ENCODE assay signal across 8 cellular contexts in genomic region chr11:7512525-7513209, GRCh38. TPM values are rescaled to one million over a fixed set of nuclear protein-coding genes. Genes with fewer than 3 reads are reported as not detected.
A peak's percentile ranks its signal among the peaks of the same experiment; 100 is the strongest.
DNase-seq lines count a peak whose midpoint lies in the region; ATAC-seq, FAIRE-seq and TF ChIP-seq lines count a peak whose summit lies in the region.

No MANE protein-coding gene starts in this region.

- POLR2A ChIA-PET in K562 (lab: Yijun Ruan, JAX), result interaction anchor here (0.6 kb wide), 1 partner anchor 145 kb away, joined by 3 read pairs; no protein-coding TSS in a partner anchor

- 25% methylated on average over 17 of the region's 17 CpGs for WGBS in K562 (ENCODE audit: insufficient coverage, low coverage, missing lambda C conversion rate)
- WGBS in spleen, 5 donors, result 5 to 12% (median 11%) methylated on average over 16 to 17 of the region's 17 CpGs

- TF ChIP-seq CTCF in K562 (IDR thresholded peaks at IDR 0.05 in 2 of 3, conservative IDR thresholded peaks at IDR 0.05 in 1 of 3; ENCODE audit: insufficient read depth in 2 of 3, low read depth in 1 of 3, low read length in 3 of 3), result no peak
- TF ChIP-seq CTCF in spleen (IDR thresholded peaks at IDR 0.05 in 8 of 11, conservative IDR thresholded peaks at IDR 0.05 in 3 of 11), result peak in 3 of 11 experiments; percentile 31 to 34 (median 32)

- in situ Hi-C loops in K562 (cut with MboI), result no loop called here

- peak overlapping the region; percentile 80 for H3K4me2 ChIP-seq in K562 (ENCODE audit: insufficient read depth, low read length)

- BruUV-seq in K562 (replicated peaks; lab: Mats Ljungman, UMichigan), result no TSS peak

- no peak for TF ChIP-seq RAD21 in K562 (CRISPR knock-in tag; conservative IDR thresholded peaks at IDR 0.05 in 1 of 2, IDR thresholded peaks at IDR 0.05 in 1 of 2)

- intact Hi-C loops in K562 (cut with micrococcal nuclease) (loop anchor here (1.0 kb wide), 1 partner anchor 145 kb away; no protein-coding TSS in a partner anchor), spleen (cut with DNase I; ENCODE audit: low total_unique reads) (no loop called here)

- TF ChIP-seq POLR2A in K562 (conservative IDR thresholded peaks at IDR 0.05), result no peak
- TF ChIP-seq POLR2A in spleen (IDR thresholded peaks at IDR 0.05), result no peak

- H3K4me3 ChIP-seq in H7 (ENCODE audit: insufficient read depth, low read depth, low read length), result peak overlapping the region; percentile 77
- peak overlapping the region; percentile 70; the same call in 1 of the 2 replicates for H3K4me3 ChIP-seq in K562
- peak overlapping the region; percentile 58 to 87 (median 76) for H3K4me3 ChIP-seq in spleen

- H3K9ac ChIP-seq in K562 (ENCODE audit: insufficient read depth in 1 of 2, low read depth in 2 of 2, low read length in 2 of 2), result peak overlapping the region in 1 of 2 experiments; percentile 5; a peak in 1 of 4 replicates

- H3K4me1 ChIP-seq in K562 (replicated peaks in 1 of 2; ENCODE audit: control insufficient read depth in 2 of 2, insufficient read depth in 2 of 2, low read length in 2 of 2) (peaks cover 0 to 18% of the 10 kb centered on the region in 2 experiments; a peak in 3 of 5 replicates), spleen (peaks cover 20 to 65% (median 41%) of the 10 kb centered on the region in 6 donors)

- no peak for FAIRE-seq in K562 (lab: Jason Lieb, UNC)

- H2AFZ ChIP-seq in K562 (ENCODE audit: low read depth, low read length), result peak overlapping the region; percentile 93

- DNase-seq in NCI-H2196 (lab: John Stamatoyannopoulos, UW; ENCODE audit: unreplicated experiment) (peak; percentile 46), NCI-H2196 treated with DMSO at 0.1 percent for 48 hours (lab: John Stamatoyannopoulos, UW; ENCODE audit: unreplicated experiment) (no peak), H7 (peak; percentile 16), MV-4-11 (lab: John Stamatoyannopoulos, UW) (peak; percentile 94), K562 (ENCODE audit: extremely low read depth in 1 of 4, low spot score in 3 of 4) (peak in 2 of 4 experiments; percentile 10 to 15), inferior parietal cortex (ENCODE audit: extremely low spot score) (peak; percentile 39), spleen (peak; percentile 93), NCI-H2107 (lab: John Stamatoyannopoulos, UW) (no peak)

- H3K27me3 ChIP-seq in H7 (ENCODE audit: control insufficient read depth, insufficient read depth, low read length), result peaks cover 15% of the 10 kb centered on the region
- peaks cover 2 to 23% of the 10 kb centered on the region in 2 experiments; a peak in 4 of 5 replicates for H3K27me3 ChIP-seq in K562 (ENCODE audit: control insufficient read depth in 2 of 2, insufficient read depth in 2 of 2, low read length in 2 of 2)
- peaks cover 0 to 13% (median 9%) of the 10 kb centered on the region in 7 donors for H3K27me3 ChIP-seq in spleen (replicated peaks in 1 of 7)

- no peaks in the 10 kb centered on the region for H3K79me2 ChIP-seq in K562 (ENCODE audit: control insufficient read depth, insufficient read depth, low read length)

- CTCF ChIA-PET in K562 (lab: Yijun Ruan, JAX; ENCODE audit: low intra/inter-chr PET ratio), result interaction anchor here (0.7 kb wide), 1 partner anchor 176 kb away, joined by 3 read pairs; no protein-coding TSS in a partner anchor

- 0 out of 2 replicates have a peak, but pooled peaks cover 2% of the 10 kb centered on the region for H4K20me1 ChIP-seq in K562 (replicated peaks; ENCODE audit: control insufficient read depth, insufficient read depth, low read length)

- no peaks in the 10 kb centered on the region for H3K36me3 ChIP-seq in H7 (replicated peaks; ENCODE audit: control insufficient read depth, insufficient read depth, low read length)
- no peaks in the 10 kb centered on the region for H3K36me3 ChIP-seq in K562 (ENCODE audit: control insufficient read depth, insufficient read depth, low read length)
- no peaks in the 10 kb centered on the region for H3K36me3 ChIP-seq in spleen

- peak; percentile 3 for ATAC-seq in K562

- no peaks in the 10 kb centered on the region for H3K9me3 ChIP-seq in K562 (replicated peaks; ENCODE audit: control insufficient read depth, insufficient read depth, low read depth, low read length)
- H3K9me3 ChIP-seq in spleen, result no peaks in the 10 kb centered on the region

- TF ChIP-seq EP300 in K562 (IDR thresholded peaks at IDR 0.05; ENCODE audit: low read length), result no peak

- H3K27ac ChIP-seq in K562 (ENCODE audit: extremely low read depth, low read depth, low read length), result no peak overlapping the region
- H3K27ac ChIP-seq in spleen, result peak overlapping the region; percentile 83 to 94 (median 92)

- H3K9me1 ChIP-seq in K562 (ENCODE audit: control insufficient read depth, insufficient read depth, low read length), result no peaks in the 10 kb centered on the region

TF ChIP-seq in K562, 482 proteins besides CTCF, POLR2A, EP300 and RAD21 (continues in another document):
- no peak for TF ChIP-seq KDM4B (IDR thresholded peaks at IDR 0.05; ENCODE audit: borderline replicate concordance in 2 of 2, low read depth in 1 of 2)
- no peak for TF ChIP-seq POU5F1 (IDR thresholded peaks at IDR 0.05; ENCODE audit: borderline replicate concordance, low read depth, low read length, partially characterized antibody)
- no peak for TF ChIP-seq HMG20B (CRISPR knock-in tag; IDR thresholded peaks at IDR 0.05)
- TF ChIP-seq, protein P1, sequence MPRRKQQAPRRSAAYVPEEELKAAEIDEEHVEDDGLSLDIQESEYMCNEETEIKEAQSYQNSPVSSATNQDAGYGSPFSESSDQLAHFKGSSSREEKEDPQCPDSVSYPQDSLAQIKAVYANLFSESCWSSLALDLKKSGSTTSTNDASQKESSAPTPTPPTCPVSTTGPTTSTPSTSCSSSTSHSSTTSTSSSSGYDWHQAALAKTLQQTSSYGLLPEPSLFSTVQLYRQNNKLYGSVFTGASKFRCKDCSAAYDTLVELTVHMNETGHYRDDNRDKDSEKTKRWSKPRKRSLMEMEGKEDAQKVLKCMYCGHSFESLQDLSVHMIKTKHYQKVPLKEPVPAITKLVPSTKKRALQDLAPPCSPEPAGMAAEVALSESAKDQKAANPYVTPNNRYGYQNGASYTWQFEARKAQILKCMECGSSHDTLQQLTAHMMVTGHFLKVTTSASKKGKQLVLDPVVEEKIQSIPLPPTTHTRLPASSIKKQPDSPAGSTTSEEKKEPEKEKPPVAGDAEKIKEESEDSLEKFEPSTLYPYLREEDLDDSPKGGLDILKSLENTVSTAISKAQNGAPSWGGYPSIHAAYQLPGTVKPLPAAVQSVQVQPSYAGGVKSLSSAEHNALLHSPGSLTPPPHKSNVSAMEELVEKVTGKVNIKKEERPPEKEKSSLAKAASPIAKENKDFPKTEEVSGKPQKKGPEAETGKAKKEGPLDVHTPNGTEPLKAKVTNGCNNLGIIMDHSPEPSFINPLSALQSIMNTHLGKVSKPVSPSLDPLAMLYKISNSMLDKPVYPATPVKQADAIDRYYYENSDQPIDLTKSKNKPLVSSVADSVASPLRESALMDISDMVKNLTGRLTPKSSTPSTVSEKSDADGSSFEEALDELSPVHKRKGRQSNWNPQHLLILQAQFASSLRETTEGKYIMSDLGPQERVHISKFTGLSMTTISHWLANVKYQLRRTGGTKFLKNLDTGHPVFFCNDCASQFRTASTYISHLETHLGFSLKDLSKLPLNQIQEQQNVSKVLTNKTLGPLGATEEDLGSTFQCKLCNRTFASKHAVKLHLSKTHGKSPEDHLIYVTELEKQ (CRISPR knock-in tag; IDR thresholded peaks at IDR 0.05), result no peak
- TF ChIP-seq ZNF75A (CRISPR knock-in tag; IDR thresholded peaks at IDR 0.05), result no peak

RNA-seq across cellular contexts. Expression of gene PPFIBP2, which starts 1.1 kb away (rescaled TPM):
- 6.9 and 9.4 TPM in 2 replicates for total RNA-seq in H7 (2014; rRNA removed; shearing (Covaris generic))
- total RNA-seq in K562 (2011; cell fraction: chromatin; rRNA removed; ENCODE audit: low replicate concordance), result 4.6 and 6.7 TPM in 2 replicates
- 3.5 and 4.5 TPM in 2 replicates for total RNA-seq in K562 (2011; cell fraction: nucleolus; rRNA removed)
- 2.8 and 2.9 TPM in 2 replicates for total RNA-seq in K562 (2011; cell fraction: nucleoplasm; rRNA removed)
- total RNA-seq in K562 (2014; rRNA removed), result 0.68 and 2.1 TPM in 2 replicates
- total RNA-seq in K562 (2014; rRNA removed; fragmentation: Illumina TruSeq; extraction: Trizol), result 1.3 and 1.9 TPM in 2 replicates
- 2.7 TPM in 2 replicates for total RNA-seq in K562 (2015; rRNA removed; fragmentation: Illumina TruSeq; extraction: Trizol)
- 1.2 and 2.4 TPM in 2 replicates for total RNA-seq in K562 (2021)
- 0.79 and 2.4 TPM in 2 replicates for polyA plus RNA-seq in K562 (2011; rRNA removed)
- polyA plus RNA-seq in K562 (2011; cell fraction: cytosol; rRNA removed), result 1.1 and 2.1 TPM in 2 replicates
- polyA plus RNA-seq in K562 (2011; cell fraction: nucleus; rRNA removed), result 3.7 and 9.6 TPM in 2 replicates
- polyA plus RNA-seq in K562 (2012), result 2.4 and 4.9 TPM in 2 replicates
- polyA plus RNA-seq in K562 (2014; fragmentation: Illumina TruSeq; extraction: Trizol), result 1.5 and 3.4 TPM in 2 replicates
- 1 to 10 TPM in 1 of 2 experiments, under 1 TPM in 1; 0.18 to 1.1 TPM for polyA plus RNA-seq in K562 (2014; fragmentation: Nextera tagmentation; extraction: Ambion mirVana)
- polyA plus RNA-seq in K562 (2014; rRNA removed), result 1.1 and 2.6 TPM in 2 replicates
- polyA minus RNA-seq in K562 (2011; rRNA and poly(A)+ RNA removed), result 2.0 and 4.4 TPM in 2 replicates
- 1.7 TPM in 1 of 2 replicates, not detected in the other for polyA minus RNA-seq in K562 (2011; cell fraction: cytosol; rRNA and poly(A)+ RNA removed)
- polyA minus RNA-seq in K562 (2011; cell fraction: nucleus; rRNA and poly(A)+ RNA removed), result 3.0 and 5.3 TPM in 2 replicates
- 10 to 100 TPM; 28.2 to 75.1 (median 41.4) TPM for total RNA-seq in spleen
- polyA plus RNA-seq in spleen, result 10 to 100 TPM; 17.2 to 25.0 (median 18.1) TPM

RNA-seq across cellular contexts. Expression of gene OLFML1, which starts 27.4 kb away (rescaled TPM):
- total RNA-seq in H7 (2014; rRNA removed; shearing (Covaris generic)), result 2.8 TPM in 1 of 2 replicates, not detected in the other
- not detected in 2 replicates for total RNA-seq in K562 (2011; cell fraction: chromatin; rRNA removed; ENCODE audit: low replicate concordance)
- total RNA-seq in K562 (2011; cell fraction: nucleolus; rRNA removed), result not detected in 2 replicates
- not detected in 2 replicates for total RNA-seq in K562 (2011; cell fraction: nucleoplasm; rRNA removed)
- total RNA-seq in K562 (2014; rRNA removed) (not detected in 2 replicates), K562 (2014; rRNA removed; fragmentation: Illumina TruSeq; extraction: Trizol) (not detected in 2 replicates), K562 (2015; rRNA removed; fragmentation: Illumina TruSeq; extraction: Trizol) (not detected in 2 replicates), K562 (2021) (not detected in 2 replicates), spleen (10 to 100 TPM in 5 of 7 donors, 1 to 10 TPM in 2; 2.6 to 23.8 (median 10.7) TPM)
- polyA plus RNA-seq in K562 (2011; rRNA removed) (not detected in 2 replicates), K562 (2014; fragmentation: Illumina TruSeq; extraction: Trizol) (not detected in 2 replicates), K562 (2014; fragmentation: Nextera tagmentation; extraction: Ambion mirVana) (not detected), K562 (2014; rRNA removed) (not detected in 2 replicates), spleen (1 to 10 TPM; 2.6 to 3.1 (median 2.7) TPM)
- not detected in 2 replicates for polyA plus RNA-seq in K562 (2011; cell fraction: cytosol; rRNA removed)
- not detected in 2 replicates for polyA plus RNA-seq in K562 (2011; cell fraction: nucleus; rRNA removed)
- 0.03 TPM in 1 of 2 replicates, not detected in the other for polyA plus RNA-seq in K562 (2012)
- polyA minus RNA-seq in K562 (2011; rRNA and poly(A)+ RNA removed), result not detected in 2 replicates
- polyA minus RNA-seq in K562 (2011; cell fraction: cytosol; rRNA and poly(A)+ RNA removed), result not detected in 2 replicates
- polyA minus RNA-seq in K562 (2011; cell fraction: nucleus; rRNA and poly(A)+ RNA removed), result not detected in 2 replicates

Comparison
In these comparisons a context has a peak if more than half of its experiments do, and no peak if none do; other contexts are left out.
1. DNase-seq: peak in NCI-H2196 (single experiment), H7 (single experiment), MV-4-11 (single experiment), inferior parietal cortex (single experiment) and spleen (single experiment); none in NCI-H2196 treated with DMSO at 0.1 percent for 48 hours (single experiment) and NCI-H2107 (single experiment).
2. Peak in every context shown above with its lines, with median percentiles within 50 percentile points of each other: H3K4me3 ChIP-seq.